17 cellular contexts compared by ENCODE assay signal in the genomic region with DNA sequence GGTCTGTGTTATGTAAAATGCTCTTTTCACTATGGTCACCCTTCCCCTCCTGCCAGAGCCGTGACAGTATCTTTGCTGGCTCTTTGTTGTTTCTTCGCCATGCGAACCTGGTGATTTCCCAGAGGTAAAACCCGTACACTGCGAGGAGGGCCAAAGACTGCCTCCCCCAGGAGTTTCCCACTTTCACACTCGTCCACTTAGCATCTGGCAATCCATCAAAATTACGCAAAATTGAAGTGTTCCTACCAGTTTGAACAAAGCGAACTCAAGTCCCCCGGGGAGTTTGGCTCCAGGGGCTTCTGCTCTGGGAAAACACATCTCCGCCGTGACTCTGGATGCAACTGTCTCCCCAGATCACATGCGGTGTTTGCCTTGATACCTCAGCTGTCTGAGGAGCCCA.
A peak's percentile ranks its signal among the peaks of the same experiment; 100 is the strongest.
DNase-seq lines count a peak whose midpoint lies in the region; ATAC-seq lines count a peak whose summit lies in the region.
"Had no signal": no experiment of that assay in that cellular context is flagged by ENCODE, and none has a peak within 500 bp of the region (broad histone marks: within the 10 kb centered on the region; RNA-seq: fewer than 3 reads in every experiment).

No MANE protein-coding gene starts in this region.

- ATAC-seq in activated naive CD4-positive, alpha-beta T cell treated with anti-CD3 and anti-CD28 coated beads, Interleukin-2, amount 50 U/mL, for 72 hours: no peak
- no peak for ATAC-seq in stimulated activated naive B cell treated with anti-CD40 and anti-IgM and Interleukin-4, amounts not matched to agents 10 μg/mL and 1 μg/mL and 100 μg/mL, for 72 hours (replicated peaks)
- ATAC-seq: Panc1 had no signal

- H3K9ac ChIP-seq in Karpas-422 (ENCODE audit: low read length): no peak overlapping the region
- H3K9ac ChIP-seq: GM23248 had no signal

- peaks cover 8 to 9% of the 10 kb centered on the region in 2 donors for H3K4me1 Mint-ChIP-seq in stimulated activated naive B cell treated with anti-CD40 and anti-IgM and Interleukin-4, amounts not matched to agents 10 μg/mL and 1 μg/mL and 100 μg/mL, for 72 hours

- no peak overlapping the region for H3K27ac Mint-ChIP-seq in activated naive CD4-positive, alpha-beta T cell treated with anti-CD3 and anti-CD28 coated beads, Interleukin-2, amount 50 U/mL, for 72 hours
- H3K27ac Mint-ChIP-seq in stimulated activated naive B cell treated with anti-CD40 and anti-IgM and Interleukin-4, amounts not matched to agents 10 μg/mL and 1 μg/mL and 100 μg/mL, for 72 hours: no peak overlapping the region

- H3K36me3 ChIP-seq in Karpas-422 (ENCODE audit: insufficient read depth, low read length): no peaks in the 10 kb centered on the region

- peaks cover 8% of the 10 kb centered on the region for H3K4me1 ChIP-seq in Karpas-422 (ENCODE audit: low read length)

- no peak overlapping the region for H3K27ac ChIP-seq in Karpas-422 (ENCODE audit: low read length)
- H3K27ac ChIP-seq: GM23248 had no signal

- H4K20me1 ChIP-seq in Karpas-422 (ENCODE audit: insufficient read depth, low read depth, low read length): no peaks in the 10 kb centered on the region

- no peaks in the 10 kb centered on the region for H3K9me2 ChIP-seq in Karpas-422 (replicated peaks; ENCODE audit: insufficient read depth, low read length)

- peak overlapping the region; percentile 18 for H3K4me2 ChIP-seq in Karpas-422 (ENCODE audit: low read depth, low read length, poor library complexity, severe bottlenecking)

- H3K79me2 ChIP-seq in Karpas-422 (ENCODE audit: low read length): no peaks in the 10 kb centered on the region

- peaks cover 0 to 5% of the 10 kb centered on the region in 2 donors for H3K9me3 Mint-ChIP-seq in activated naive CD4-positive, alpha-beta T cell treated with anti-CD3 and anti-CD28 coated beads, Interleukin-2, amount 50 U/mL, for 72 hours
- H3K9me3 Mint-ChIP-seq in stimulated activated naive B cell treated with anti-CD40 and anti-IgM and Interleukin-4, amounts not matched to agents 10 μg/mL and 1 μg/mL and 100 μg/mL, for 72 hours: no peaks in the 10 kb centered on the region

- H3K27me3 Mint-ChIP-seq in stimulated activated naive B cell treated with anti-CD40 and anti-IgM and Interleukin-4, amounts not matched to agents 10 μg/mL and 1 μg/mL and 100 μg/mL, for 72 hours: peaks cover 0 to 11% of the 10 kb centered on the region in 2 donors

- H3K4me3 ChIP-seq in Karpas-422 (ENCODE audit: low read length): no peak overlapping the region
- H3K4me3 ChIP-seq: GM23248 had no signal

- H3K36me3 Mint-ChIP-seq in activated naive CD4-positive, alpha-beta T cell treated with anti-CD3 and anti-CD28 coated beads, Interleukin-2, amount 50 U/mL, for 72 hours: no peaks in the 10 kb centered on the region
- H3K36me3 Mint-ChIP-seq in stimulated activated naive B cell treated with anti-CD40 and anti-IgM and Interleukin-4, amounts not matched to agents 10 μg/mL and 1 μg/mL and 100 μg/mL, for 72 hours: no peaks in the 10 kb centered on the region

- H3K27me3 ChIP-seq in Karpas-422 (ENCODE audit: low read length): no peaks in the 10 kb centered on the region

- peak; percentile 46 for DNase-seq in NCI-H1436 (lab: John Stamatoyannopoulos, UW)
- DNase-seq in NCI-H1436 treated with DMSO at 0.1 percent for 48 hours (lab: John Stamatoyannopoulos, UW): no peak
- DNase-seq in Karpas-422: no peak
- DNase-seq in NCI-H69 (lab: John Stamatoyannopoulos, UW): peak; percentile 96
- DNase-seq in mucosa of gallbladder (ENCODE audit: low spot score): peak; percentile 8
- DNase-seq in activated naive CD4-positive, alpha-beta T cell treated with anti-CD3 and anti-CD28 coated beads, Interleukin-2, amount 50 U/mL, for 72 hours (ENCODE audit: low spot score in 2 of 2): no peak
- DNase-seq in DMS114 treated with DMSO at 0.1 percent for 48 hours (lab: John Stamatoyannopoulos, UW; ENCODE audit: unreplicated experiment): no peak
- DNase-seq in stimulated activated naive B cell treated with anti-CD40 and anti-IgM and Interleukin-4, amounts not matched to agents 10 μg/mL and 1 μg/mL and 100 μg/mL, for 72 hours: no peak
- DNase-seq: 8988T, Caco-2, DMS79, GDM1, GM23248, NCI-H1694 treated with DMSO at 0.1 percent for 48 hours, NCI-H526 treated with DMSO at 0.1 percent for 48 hours, SHP77 had no signal

- H3K9me3 ChIP-seq in Karpas-422 (ENCODE audit: low read length): no peaks in the 10 kb centered on the region
- H3K9me3 ChIP-seq: Caco-2 had no signal

- no peak overlapping the region for H2AFZ ChIP-seq in Karpas-422 (ENCODE audit: low read length)
- H2AFZ ChIP-seq: GM23248 had no signal

- no peak overlapping the region for H3K4me3 Mint-ChIP-seq in stimulated activated naive B cell treated with anti-CD40 and anti-IgM and Interleukin-4, amounts not matched to agents 10 μg/mL and 1 μg/mL and 100 μg/mL, for 72 hours

Comparison
In these comparisons a context has a peak if more than half of its experiments do, and no peak if none do; other contexts are left out.
1. DNase-seq: peak in NCI-H1436 (single experiment), NCI-H69 (single experiment) and mucosa of gallbladder (single experiment); none in NCI-H1436 treated with DMSO at 0.1 percent for 48 hours (single experiment), Karpas-422 (single experiment), activated naive CD4-positive, alpha-beta T cell treated with anti-CD3 and anti-CD28 coated beads, Interleukin-2, amount 50 U/mL, for 72 hours (0 of 2), DMS114 treated with DMSO at 0.1 percent for 48 hours (single experiment) and stimulated activated naive B cell treated with anti-CD40 and anti-IgM and Interleukin-4, amounts not matched to agents 10 μg/mL and 1 μg/mL and 100 μg/mL, for 72 hours (single experiment).